ENCODE assay signal across 8 cellular contexts in the genomic region with DNA sequence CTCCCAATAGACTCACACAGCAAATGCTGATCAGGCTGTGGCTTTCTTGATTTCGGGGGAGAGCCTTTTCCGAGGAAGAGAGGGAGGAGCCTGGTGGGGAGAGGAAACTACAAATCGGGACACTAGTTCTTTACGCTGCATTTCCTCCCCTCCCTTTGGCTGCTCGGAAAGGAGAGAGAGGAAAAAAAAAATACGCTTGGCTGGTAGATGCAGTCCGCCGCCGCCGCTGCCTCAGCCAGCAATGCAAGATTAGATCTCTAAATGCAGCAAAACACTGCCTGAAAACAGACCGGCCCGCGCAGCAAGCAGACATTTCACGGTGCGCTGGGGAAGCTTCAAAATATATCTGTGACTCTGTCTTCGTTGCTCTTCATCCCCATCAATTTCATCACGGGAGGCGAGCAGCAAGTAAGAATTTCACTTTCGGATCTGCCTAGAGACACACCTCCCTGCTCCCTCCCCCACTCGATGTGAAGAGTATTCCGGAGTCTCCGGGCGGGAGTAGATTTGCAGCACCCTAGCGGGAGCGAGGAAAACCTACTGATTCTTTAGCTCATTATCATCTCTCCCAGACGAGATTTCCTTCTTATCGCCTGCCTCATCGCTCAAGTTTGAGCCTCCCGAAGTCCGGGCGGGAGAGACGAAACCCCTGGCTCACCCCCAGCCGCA. TPM values are rescaled to one million over a fixed set of nuclear protein-coding genes. Genes with fewer than 3 reads are reported as not detected.
DNase-seq lines count a peak whose midpoint lies in the region; ATAC-seq, FAIRE-seq and TF ChIP-seq lines count a peak whose summit lies in the region.

A gene with protein sequence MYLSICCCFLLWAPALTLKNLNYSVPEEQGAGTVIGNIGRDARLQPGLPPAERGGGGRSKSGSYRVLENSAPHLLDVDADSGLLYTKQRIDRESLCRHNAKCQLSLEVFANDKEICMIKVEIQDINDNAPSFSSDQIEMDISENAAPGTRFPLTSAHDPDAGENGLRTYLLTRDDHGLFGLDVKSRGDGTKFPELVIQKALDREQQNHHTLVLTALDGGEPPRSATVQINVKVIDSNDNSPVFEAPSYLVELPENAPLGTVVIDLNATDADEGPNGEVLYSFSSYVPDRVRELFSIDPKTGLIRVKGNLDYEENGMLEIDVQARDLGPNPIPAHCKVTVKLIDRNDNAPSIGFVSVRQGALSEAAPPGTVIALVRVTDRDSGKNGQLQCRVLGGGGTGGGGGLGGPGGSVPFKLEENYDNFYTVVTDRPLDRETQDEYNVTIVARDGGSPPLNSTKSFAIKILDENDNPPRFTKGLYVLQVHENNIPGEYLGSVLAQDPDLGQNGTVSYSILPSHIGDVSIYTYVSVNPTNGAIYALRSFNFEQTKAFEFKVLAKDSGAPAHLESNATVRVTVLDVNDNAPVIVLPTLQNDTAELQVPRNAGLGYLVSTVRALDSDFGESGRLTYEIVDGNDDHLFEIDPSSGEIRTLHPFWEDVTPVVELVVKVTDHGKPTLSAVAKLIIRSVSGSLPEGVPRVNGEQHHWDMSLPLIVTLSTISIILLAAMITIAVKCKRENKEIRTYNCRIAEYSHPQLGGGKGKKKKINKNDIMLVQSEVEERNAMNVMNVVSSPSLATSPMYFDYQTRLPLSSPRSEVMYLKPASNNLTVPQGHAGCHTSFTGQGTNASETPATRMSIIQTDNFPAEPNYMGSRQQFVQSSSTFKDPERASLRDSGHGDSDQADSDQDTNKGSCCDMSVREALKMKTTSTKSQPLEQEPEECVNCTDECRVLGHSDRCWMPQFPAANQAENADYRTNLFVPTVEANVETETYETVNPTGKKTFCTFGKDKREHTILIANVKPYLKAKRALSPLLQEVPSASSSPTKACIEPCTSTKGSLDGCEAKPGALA (N-terminal part only) (plus strand): TSS at position 138 of the 669 bp plus-strand sequence. CDS start 803 bp downstream, outside the sequence.

- H3K27me3 ChIP-seq in small intestine (ENCODE audit: control insufficient read depth in 2 of 2, insufficient read depth in 2 of 2, low read length in 2 of 2) = peaks cover 8 to 34% of the 10 kb centered on the region in 2 donors

- CTCF ChIA-PET in A549 (lab: Yijun Ruan, JAX) (interaction anchor here (0.6 kb wide), 1 partner anchor 48 kb away, joined by 4 read pairs; no protein-coding TSS in a partner anchor), HEK293T (lab: Yijun Ruan, JAX) (no interaction called here)

- POLR2A ChIA-PET in A549 (lab: Yijun Ruan, JAX) (no interaction called here), HEK293T (lab: Yijun Ruan, JAX) (no interaction called here)

- no peaks in the 10 kb centered on the region for H3K36me3 ChIP-seq in small intestine (ENCODE audit: control insufficient read depth in 2 of 2, insufficient read depth in 2 of 2, low read length in 2 of 2)

- H3K27ac Mint-ChIP-seq in activated T-cell treated with anti-CD3 and anti-CD28 coated beads, Interleukin-2, amount 50 U/mL, for 24 hours = peak within 1 kb of the TSS; percentile 6
- no peak within 1 kb of the TSS for H3K27ac Mint-ChIP-seq in natural killer cell

- peaks cover 51% of the 10 kb centered on the region for H3K4me1 Mint-ChIP-seq in activated T-cell treated with anti-CD3 and anti-CD28 coated beads, Interleukin-2, amount 50 U/mL, for 24 hours (ENCODE audit: low read depth)
- H3K4me1 Mint-ChIP-seq in natural killer cell = peaks cover 11 to 12% of the 10 kb centered on the region in 2 donors

- WGBS in A549 (ENCODE audit: missing lambda C conversion rate) = 14% methylated on average over 32 of the region's 33 CpGs
- 2 to 5% (median 4%) methylated on average over 33 of the region's 33 CpGs for WGBS in small intestine, 3 donors

- no peak for TF ChIP-seq EP300 in A549 (IDR thresholded peaks at IDR 0.05)

- no peak for TF ChIP-seq POLR2A in A549 (IDR thresholded peaks at IDR 0.05; ENCODE audit: low read length)

- H3K36me3 Mint-ChIP-seq in activated T-cell treated with anti-CD3 and anti-CD28 coated beads, Interleukin-2, amount 50 U/mL, for 24 hours (ENCODE audit: low read depth) = peaks cover 10% of the 10 kb centered on the region
- no peaks in the 10 kb centered on the region for H3K36me3 Mint-ChIP-seq in natural killer cell

- DNase-seq in A549 (ENCODE audit: low read depth in 1 of 2, low spot score in 1 of 2) = no peak
- peak; percentile 19 for DNase-seq in HEK293T (ENCODE audit: extremely low spot score)
- no peak for DNase-seq in activated T-cell treated with anti-CD3 and anti-CD28 coated beads, Interleukin-2, amount 50 U/mL, for 24 hours
- peak in 1 of 2 donors; percentile 9 for DNase-seq in foreskin fibroblast
- no peak for DNase-seq in natural killer cell
- no peak for DNase-seq in small intestine

- ATAC-seq in A549 (peak in 1 of 2 experiments; percentile 58; a peak in 3 of 6 replicates), natural killer cell (no peak), HG03108 (IDR thresholded peaks at IDR 0.05; ENCODE audit: unreplicated experiment) (no peak), HG03354 (IDR thresholded peaks at IDR 0.05; ENCODE audit: poor library complexity, severe bottlenecking, unreplicated experiment) (no peak)

- peak within 1 kb of the TSS; percentile 66 for H3K4me2 ChIP-seq in A549

- H3K4me1 ChIP-seq in A549 = no peaks in the 10 kb centered on the region
- H3K4me1 ChIP-seq in small intestine (ENCODE audit: control insufficient read depth in 2 of 2, insufficient read depth in 1 of 2, low read depth in 1 of 2, low read length in 1 of 2) = no peaks in the 10 kb centered on the region

- intact Hi-C loops in natural killer cell (cut with micrococcal nuclease) = no loop called here

- H3K27ac ChIP-seq in A549 (no peak within 1 kb of the TSS), small intestine (ENCODE audit: low read depth in 1 of 2, low read length in 1 of 2) (peak within 1 kb of the TSS in 1 of 2 donors; percentile 61)

- no peak for TF ChIP-seq RAD21 in A549 (conservative IDR thresholded peaks at IDR 0.05 in 1 of 2, IDR thresholded peaks at IDR 0.05 in 1 of 2)

- H3K9me3 ChIP-seq in A549 (no peaks in the 10 kb centered on the region), small intestine (ENCODE audit: control insufficient read depth, low read depth) (no peaks in the 10 kb centered on the region)

- TF ChIP-seq CTCF in A549 (IDR thresholded peaks at IDR 0.05) = no peak
- TF ChIP-seq CTCF in foreskin fibroblast (IDR thresholded peaks at IDR 0.05; ENCODE audit: low read depth, low read length) = no peak
- no peak for TF ChIP-seq CTCF in natural killer cell (IDR thresholded peaks at IDR 0.05)

- H3K27me3 Mint-ChIP-seq in activated T-cell treated with anti-CD3 and anti-CD28 coated beads, Interleukin-2, amount 50 U/mL, for 24 hours = peaks cover 75% of the 10 kb centered on the region
- H3K27me3 Mint-ChIP-seq in natural killer cell (ENCODE audit: low read depth in 2 of 2) = peaks cover 35 to 36% of the 10 kb centered on the region in 2 donors

- FAIRE-seq in A549 (lab: Jason Lieb, UNC) = no peak
- no peak for FAIRE-seq in small intestine (lab: Jason Lieb, UNC)

- H3K9me3 Mint-ChIP-seq in activated T-cell treated with anti-CD3 and anti-CD28 coated beads, Interleukin-2, amount 50 U/mL, for 24 hours = peaks cover 2% of the 10 kb centered on the region
- peaks cover 2 to 5% of the 10 kb centered on the region in 2 donors for H3K9me3 Mint-ChIP-seq in natural killer cell

- peak within 1 kb of the TSS; percentile 69 for H3K4me3 Mint-ChIP-seq in activated T-cell treated with anti-CD3 and anti-CD28 coated beads, Interleukin-2, amount 50 U/mL, for 24 hours
- H3K4me3 Mint-ChIP-seq in natural killer cell = peak within 1 kb of the TSS; percentile 69

- H3K4me3 ChIP-seq in A549 = peak within 1 kb of the TSS; percentile 32; the same call in 2 of the 3 replicates
- H3K4me3 ChIP-seq in foreskin fibroblast (ENCODE audit: low read depth in 1 of 2, low read length in 2 of 2) = peak within 1 kb of the TSS; percentile 50 to 58
- H3K4me3 ChIP-seq in small intestine (ENCODE audit: low read depth in 1 of 2, low read length in 2 of 2) = peak within 1 kb of the TSS in 1 of 2 donors; percentile 10

TF ChIP-seq in A549, 52 proteins besides CTCF, POLR2A, EP300 and RAD21 (continues in another document):
- TF ChIP-seq MAZ (IDR thresholded peaks at IDR 0.05; ENCODE audit: borderline replicate concordance, low read depth, low read length) (no peak), ZSCAN20 (CRISPR knock-in tag; IDR thresholded peaks at IDR 0.05) (no peak), FOSB (CRISPR knock-in tag; IDR thresholded peaks at IDR 0.05) (no peak), JUNB (IDR thresholded peaks at IDR 0.05) (no peak)
- TF ChIP-seq, protein P1, sequence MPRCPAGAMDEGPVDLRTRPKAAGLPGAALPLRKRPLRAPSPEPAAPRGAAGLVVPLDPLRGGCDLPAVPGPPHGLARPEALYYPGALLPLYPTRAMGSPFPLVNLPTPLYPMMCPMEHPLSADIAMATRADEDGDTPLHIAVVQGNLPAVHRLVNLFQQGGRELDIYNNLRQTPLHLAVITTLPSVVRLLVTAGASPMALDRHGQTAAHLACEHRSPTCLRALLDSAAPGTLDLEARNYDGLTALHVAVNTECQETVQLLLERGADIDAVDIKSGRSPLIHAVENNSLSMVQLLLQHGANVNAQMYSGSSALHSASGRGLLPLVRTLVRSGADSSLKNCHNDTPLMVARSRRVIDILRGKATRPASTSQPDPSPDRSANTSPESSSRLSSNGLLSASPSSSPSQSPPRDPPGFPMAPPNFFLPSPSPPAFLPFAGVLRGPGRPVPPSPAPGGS (IDR thresholded peaks at IDR 0.05) = no peak

TF ChIP-seq in HEK293T, 16 proteins besides CTCF, POLR2A, EP300 and RAD21 (continues in another document):
- TF ChIP-seq SUZ12 (IDR thresholded peaks at IDR 0.05) = no peak
- no peak for TF ChIP-seq ARNT (IDR thresholded peaks at IDR 0.05)
- TF ChIP-seq TARDBP (IDR thresholded peaks at IDR 0.05) = no peak
- TF ChIP-seq ZNF384 (IDR thresholded peaks at IDR 0.05) = peak; percentile 71
- TF ChIP-seq FOXM1 (IDR thresholded peaks at IDR 0.05; ENCODE audit: borderline replicate concordance) = no peak
- TF ChIP-seq FOXK2 (IDR thresholded peaks at IDR 0.05) = no peak
- TF ChIP-seq, protein P2, sequence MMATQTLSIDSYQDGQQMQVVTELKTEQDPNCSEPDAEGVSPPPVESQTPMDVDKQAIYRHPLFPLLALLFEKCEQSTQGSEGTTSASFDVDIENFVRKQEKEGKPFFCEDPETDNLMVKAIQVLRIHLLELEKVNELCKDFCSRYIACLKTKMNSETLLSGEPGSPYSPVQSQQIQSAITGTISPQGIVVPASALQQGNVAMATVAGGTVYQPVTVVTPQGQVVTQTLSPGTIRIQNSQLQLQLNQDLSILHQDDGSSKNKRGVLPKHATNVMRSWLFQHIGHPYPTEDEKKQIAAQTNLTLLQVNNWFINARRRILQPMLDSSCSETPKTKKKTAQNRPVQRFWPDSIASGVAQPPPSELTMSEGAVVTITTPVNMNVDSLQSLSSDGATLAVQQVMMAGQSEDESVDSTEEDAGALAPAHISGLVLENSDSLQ (IDR thresholded peaks at IDR 0.05) = no peak

RNA-seq across cellular contexts. Expression of the gene that starts here (rescaled TPM):
- 0.17 and 0.27 TPM in 2 replicates for polyA plus RNA-seq in A549 (2011; rRNA removed)
- 0.22 and 0.26 TPM in 2 replicates for polyA plus RNA-seq in A549 (2012; cell fraction: cytosol; rRNA removed)
- polyA plus RNA-seq in A549 (2012; cell fraction: nucleus; rRNA removed) = 0.21 and 0.25 TPM in 2 replicates
- 0.01 TPM in 1 of 3 replicates, not detected in the others for polyA plus RNA-seq in A549 (2017; fragmentation: RNase III; extraction: RNeasy Plus Mini Kit Qiagen cat#74134 plus additional on column Dnase treatment)
- 0.29 and 0.68 TPM in 2 replicates for polyA minus RNA-seq in A549 (2011; rRNA and poly(A)+ RNA removed)
- total RNA-seq in natural killer cell = not detected
- polyA plus RNA-seq in small intestine = 1 to 10 TPM in 1 of 3 donors, under 1 TPM in 1, not detected in 1; 0.22 to 1.9 TPM
